ENCODE assay signal across 1 cellular context in the genomic region with DNA sequence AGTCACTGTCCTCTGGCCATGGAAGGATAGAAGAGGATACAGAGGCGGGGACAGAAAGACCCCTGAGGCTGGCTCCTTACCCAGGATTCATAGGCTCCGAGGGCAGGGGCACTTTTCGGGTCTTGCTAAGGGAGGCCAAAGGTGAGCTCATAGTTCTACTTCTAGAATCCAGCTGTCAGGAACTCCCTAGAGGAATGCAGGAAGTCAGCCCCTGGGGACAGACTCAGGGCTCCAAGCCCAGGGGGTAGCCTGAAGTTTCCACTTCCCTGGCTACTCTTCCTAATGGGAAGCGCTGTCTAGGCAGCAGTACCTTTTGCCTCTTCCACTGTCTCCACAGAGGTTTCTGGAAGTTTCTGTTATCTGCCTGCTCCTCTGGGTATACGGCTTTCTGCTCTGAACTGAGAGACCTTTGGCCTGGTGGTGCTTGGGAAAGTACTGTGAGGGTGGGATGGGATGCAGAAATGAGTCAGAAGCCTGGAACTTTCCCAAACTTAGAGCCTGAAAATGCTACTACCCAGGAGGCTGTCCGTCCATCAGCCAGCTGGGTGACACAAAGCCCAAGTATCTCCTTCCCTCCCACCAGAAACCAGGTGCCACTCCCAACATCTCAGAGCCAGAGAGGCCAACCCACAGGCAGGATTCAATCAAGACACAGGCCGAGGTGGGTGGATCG.
TF ChIP-seq lines count a peak whose summit lies in the region.

No MANE protein-coding gene starts in this region.

TF ChIP-seq in H1, 55 proteins besides CTCF, POLR2A, EP300 and RAD21:
- TF ChIP-seq, protein P1, sequence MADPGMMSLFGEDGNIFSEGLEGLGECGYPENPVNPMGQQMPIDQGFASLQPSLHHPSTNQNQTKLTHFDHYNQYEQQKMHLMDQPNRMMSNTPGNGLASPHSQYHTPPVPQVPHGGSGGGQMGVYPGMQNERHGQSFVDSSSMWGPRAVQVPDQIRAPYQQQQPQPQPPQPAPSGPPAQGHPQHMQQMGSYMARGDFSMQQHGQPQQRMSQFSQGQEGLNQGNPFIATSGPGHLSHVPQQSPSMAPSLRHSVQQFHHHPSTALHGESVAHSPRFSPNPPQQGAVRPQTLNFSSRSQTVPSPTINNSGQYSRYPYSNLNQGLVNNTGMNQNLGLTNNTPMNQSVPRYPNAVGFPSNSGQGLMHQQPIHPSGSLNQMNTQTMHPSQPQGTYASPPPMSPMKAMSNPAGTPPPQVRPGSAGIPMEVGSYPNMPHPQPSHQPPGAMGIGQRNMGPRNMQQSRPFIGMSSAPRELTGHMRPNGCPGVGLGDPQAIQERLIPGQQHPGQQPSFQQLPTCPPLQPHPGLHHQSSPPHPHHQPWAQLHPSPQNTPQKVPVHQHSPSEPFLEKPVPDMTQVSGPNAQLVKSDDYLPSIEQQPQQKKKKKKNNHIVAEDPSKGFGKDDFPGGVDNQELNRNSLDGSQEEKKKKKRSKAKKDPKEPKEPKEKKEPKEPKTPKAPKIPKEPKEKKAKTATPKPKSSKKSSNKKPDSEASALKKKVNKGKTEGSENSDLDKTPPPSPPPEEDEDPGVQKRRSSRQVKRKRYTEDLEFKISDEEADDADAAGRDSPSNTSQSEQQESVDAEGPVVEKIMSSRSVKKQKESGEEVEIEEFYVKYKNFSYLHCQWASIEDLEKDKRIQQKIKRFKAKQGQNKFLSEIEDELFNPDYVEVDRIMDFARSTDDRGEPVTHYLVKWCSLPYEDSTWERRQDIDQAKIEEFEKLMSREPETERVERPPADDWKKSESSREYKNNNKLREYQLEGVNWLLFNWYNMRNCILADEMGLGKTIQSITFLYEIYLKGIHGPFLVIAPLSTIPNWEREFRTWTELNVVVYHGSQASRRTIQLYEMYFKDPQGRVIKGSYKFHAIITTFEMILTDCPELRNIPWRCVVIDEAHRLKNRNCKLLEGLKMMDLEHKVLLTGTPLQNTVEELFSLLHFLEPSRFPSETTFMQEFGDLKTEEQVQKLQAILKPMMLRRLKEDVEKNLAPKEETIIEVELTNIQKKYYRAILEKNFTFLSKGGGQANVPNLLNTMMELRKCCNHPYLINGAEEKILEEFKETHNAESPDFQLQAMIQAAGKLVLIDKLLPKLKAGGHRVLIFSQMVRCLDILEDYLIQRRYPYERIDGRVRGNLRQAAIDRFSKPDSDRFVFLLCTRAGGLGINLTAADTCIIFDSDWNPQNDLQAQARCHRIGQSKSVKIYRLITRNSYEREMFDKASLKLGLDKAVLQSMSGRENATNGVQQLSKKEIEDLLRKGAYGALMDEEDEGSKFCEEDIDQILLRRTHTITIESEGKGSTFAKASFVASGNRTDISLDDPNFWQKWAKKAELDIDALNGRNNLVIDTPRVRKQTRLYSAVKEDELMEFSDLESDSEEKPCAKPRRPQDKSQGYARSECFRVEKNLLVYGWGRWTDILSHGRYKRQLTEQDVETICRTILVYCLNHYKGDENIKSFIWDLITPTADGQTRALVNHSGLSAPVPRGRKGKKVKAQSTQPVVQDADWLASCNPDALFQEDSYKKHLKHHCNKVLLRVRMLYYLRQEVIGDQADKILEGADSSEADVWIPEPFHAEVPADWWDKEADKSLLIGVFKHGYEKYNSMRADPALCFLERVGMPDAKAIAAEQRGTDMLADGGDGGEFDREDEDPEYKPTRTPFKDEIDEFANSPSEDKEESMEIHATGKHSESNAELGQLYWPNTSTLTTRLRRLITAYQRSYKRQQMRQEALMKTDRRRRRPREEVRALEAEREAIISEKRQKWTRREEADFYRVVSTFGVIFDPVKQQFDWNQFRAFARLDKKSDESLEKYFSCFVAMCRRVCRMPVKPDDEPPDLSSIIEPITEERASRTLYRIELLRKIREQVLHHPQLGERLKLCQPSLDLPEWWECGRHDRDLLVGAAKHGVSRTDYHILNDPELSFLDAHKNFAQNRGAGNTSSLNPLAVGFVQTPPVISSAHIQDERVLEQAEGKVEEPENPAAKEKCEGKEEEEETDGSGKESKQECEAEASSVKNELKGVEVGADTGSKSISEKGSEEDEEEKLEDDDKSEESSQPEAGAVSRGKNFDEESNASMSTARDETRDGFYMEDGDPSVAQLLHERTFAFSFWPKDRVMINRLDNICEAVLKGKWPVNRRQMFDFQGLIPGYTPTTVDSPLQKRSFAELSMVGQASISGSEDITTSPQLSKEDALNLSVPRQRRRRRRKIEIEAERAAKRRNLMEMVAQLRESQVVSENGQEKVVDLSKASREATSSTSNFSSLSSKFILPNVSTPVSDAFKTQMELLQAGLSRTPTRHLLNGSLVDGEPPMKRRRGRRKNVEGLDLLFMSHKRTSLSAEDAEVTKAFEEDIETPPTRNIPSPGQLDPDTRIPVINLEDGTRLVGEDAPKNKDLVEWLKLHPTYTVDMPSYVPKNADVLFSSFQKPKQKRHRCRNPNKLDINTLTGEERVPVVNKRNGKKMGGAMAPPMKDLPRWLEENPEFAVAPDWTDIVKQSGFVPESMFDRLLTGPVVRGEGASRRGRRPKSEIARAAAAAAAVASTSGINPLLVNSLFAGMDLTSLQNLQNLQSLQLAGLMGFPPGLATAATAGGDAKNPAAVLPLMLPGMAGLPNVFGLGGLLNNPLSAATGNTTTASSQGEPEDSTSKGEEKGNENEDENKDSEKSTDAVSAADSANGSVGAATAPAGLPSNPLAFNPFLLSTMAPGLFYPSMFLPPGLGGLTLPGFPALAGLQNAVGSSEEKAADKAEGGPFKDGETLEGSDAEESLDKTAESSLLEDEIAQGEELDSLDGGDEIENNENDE (IDR thresholded peaks at IDR 0.05; ENCODE audit: insufficient replicate concordance, low read length), result no peak
- TF ChIP-seq SIX5 (IDR thresholded peaks at IDR 0.05; ENCODE audit: low read depth, low read length), result no peak
- TF ChIP-seq SP2 (IDR thresholded peaks at IDR 0.05; ENCODE audit: low read length), result no peak
- TF ChIP-seq TBP (IDR thresholded peaks at IDR 0.05; ENCODE audit: low read depth, low read length), result no peak
- no peak for TF ChIP-seq CTBP2 (IDR thresholded peaks at IDR 0.05; ENCODE audit: borderline replicate concordance, insufficient read depth, insufficient read length, low read length)
- TF ChIP-seq BACH1 (IDR thresholded peaks at IDR 0.05; ENCODE audit: low read length), result no peak
- TF ChIP-seq KDM4A (IDR thresholded peaks at IDR 0.05; ENCODE audit: low read depth, low read length, severe bottlenecking), result no peak
